8 cellular contexts compared by ENCODE assay signal in genomic region chr13:31160857-31161582, GRCh38. TPM values are rescaled to one million over a fixed set of nuclear protein-coding genes. Genes with fewer than 3 reads are reported as not detected.
DNase-seq lines count a peak whose midpoint lies in the region; ATAC-seq and TF ChIP-seq lines count a peak whose summit lies in the region.

No MANE protein-coding gene starts in this region.

- H3K36me3 ChIP-seq in SJSA1 (peaks cover 37% of the 10 kb centered on the region), ovary (no peaks in the 10 kb centered on the region), thymus (ENCODE audit: control insufficient read depth, insufficient read depth) (no peaks in the 10 kb centered on the region)

- intact Hi-C loops in Right ventricle myocardium superior (cut with DNase I) (no loop called here), ovary (cut with DNase I) (no loop called here)

- H3K9me3 ChIP-seq in SJSA1 (replicated peaks): no peaks in the 10 kb centered on the region
- H3K9me3 ChIP-seq in ovary: no peaks in the 10 kb centered on the region
- H3K9me3 ChIP-seq in thymus (ENCODE audit: control insufficient read depth): no peaks in the 10 kb centered on the region

- ATAC-seq in GM19025 (IDR thresholded peaks at IDR 0.05; ENCODE audit: low read depth, unreplicated experiment): peak; percentile 16
- peak; percentile 17 for ATAC-seq in HG03457 (IDR thresholded peaks at IDR 0.05; ENCODE audit: unreplicated experiment)
- peak; percentile 8 to 18 for ATAC-seq in activated naive CD4-positive, alpha-beta T cell treated with anti-CD3 and anti-CD28 coated beads, Interleukin-2, amount 50 U/mL, for 72 hours
- ATAC-seq in Right ventricle myocardium superior (ENCODE audit: poor library complexity): peak; percentile 34

- TF ChIP-seq CTCF in AG10803 (conservative IDR thresholded peaks at IDR 0.05; ENCODE audit: low read length) (0 out of 2 replicates have a peak, but pooled peaks have one; percentile 1), ovary (IDR thresholded peaks at IDR 0.05) (no peak)

- H3K27ac ChIP-seq in SJSA1: peak overlapping the region; percentile 56
- H3K27ac ChIP-seq in ovary: peak overlapping the region; percentile 76 to 100
- H3K27ac ChIP-seq in thymus (ENCODE audit: low read depth): peak overlapping the region; percentile 91

- WGBS in ovary, 3 donors: 0 to 1% (median 0%) methylated on average over 53 of the region's 53 CpGs
- under 1% methylated on average over 53 of the region's 53 CpGs for WGBS in thymus

- no peaks in the 10 kb centered on the region for H3K27me3 ChIP-seq in SJSA1 (replicated peaks)
- H3K27me3 ChIP-seq in ovary: no peaks in the 10 kb centered on the region
- H3K27me3 ChIP-seq in thymus (ENCODE audit: control insufficient read depth, insufficient read depth): no peaks in the 10 kb centered on the region

- H3K4me1 ChIP-seq in SJSA1 (replicated peaks): peaks cover 4% of the 10 kb centered on the region; the same call in 1 of the 2 replicates
- H3K4me1 ChIP-seq in ovary (ENCODE audit: insufficient read depth): peaks cover 2% of the 10 kb centered on the region
- H3K4me1 ChIP-seq in thymus (ENCODE audit: control insufficient read depth, insufficient read depth, low read length): no peaks in the 10 kb centered on the region

- H3K9me3 Mint-ChIP-seq in activated naive CD4-positive, alpha-beta T cell treated with anti-CD3 and anti-CD28 coated beads, Interleukin-2, amount 50 U/mL, for 72 hours: no peaks in the 10 kb centered on the region

- peaks cover 39 to 41% of the 10 kb centered on the region in 2 donors for H3K36me3 Mint-ChIP-seq in activated naive CD4-positive, alpha-beta T cell treated with anti-CD3 and anti-CD28 coated beads, Interleukin-2, amount 50 U/mL, for 72 hours

- no peak for TF ChIP-seq EP300 in ovary (IDR thresholded peaks at IDR 0.05)

- DNase-seq in AG10803 (ENCODE audit: low read depth) (peak; percentile 71), SJSA1 (ENCODE audit: low read depth in 1 of 2, low spot score in 2 of 2) (peak; percentile 36 to 51), Right ventricle myocardium superior (peak; percentile 74), ovary (peak; percentile 34 to 70 (median 51))
- peak; percentile 69 to 74 for DNase-seq in activated naive CD4-positive, alpha-beta T cell treated with anti-CD3 and anti-CD28 coated beads, Interleukin-2, amount 50 U/mL, for 72 hours (ENCODE audit: low spot score in 2 of 2)

- H3K27ac Mint-ChIP-seq in activated naive CD4-positive, alpha-beta T cell treated with anti-CD3 and anti-CD28 coated beads, Interleukin-2, amount 50 U/mL, for 72 hours: peak overlapping the region; percentile 98 to 99

- peak overlapping the region; percentile 84 for H3K4me3 ChIP-seq in AG10803 (ENCODE audit: low read length)
- peak overlapping the region; percentile 67 for H3K4me3 ChIP-seq in SJSA1
- H3K4me3 ChIP-seq in ovary: peak overlapping the region; percentile 65
- H3K4me3 ChIP-seq in thymus (ENCODE audit: low read length): peak overlapping the region; percentile 77

- TF ChIP-seq POLR2A in ovary (IDR thresholded peaks at IDR 0.05): no peak

RNA-seq across cellular contexts. Expression of gene HSPH1, which starts 0.7 kb away (rescaled TPM):
- total RNA-seq in SJSA1 (2014; rRNA removed; shearing (Covaris generic)): 84.9 and 90.3 TPM in 2 replicates
- 100 to 1,000 TPM; 165 to 253 TPM for total RNA-seq in activated naive CD4-positive, alpha-beta T cell treated with anti-CD3 and anti-CD28 coated beads, Interleukin-2, amount 50 U/mL, for 72 hours
- 76.1 TPM for total RNA-seq in Right ventricle myocardium superior
- 10 to 100 TPM; 21.7 to 93.2 (median 55.8) TPM for total RNA-seq in ovary
- polyA plus RNA-seq in ovary: 10 to 100 TPM; 16.0 to 46.6 TPM
- polyA plus RNA-seq in thymus: 58.2 TPM

RNA-seq across cellular contexts. Expression of gene B3GLCT, which starts 38.8 kb away (rescaled TPM):
- total RNA-seq in SJSA1 (2014; rRNA removed; shearing (Covaris generic)): 19.5 and 22.3 TPM in 2 replicates
- total RNA-seq in activated naive CD4-positive, alpha-beta T cell treated with anti-CD3 and anti-CD28 coated beads, Interleukin-2, amount 50 U/mL, for 72 hours: 1 to 10 TPM; 3.1 to 3.2 TPM
- total RNA-seq in Right ventricle myocardium superior (14.6 TPM), ovary (10 to 100 TPM in 1 of 7 donors, 1 to 10 TPM in 6; 5.9 to 10.8 (median 7.9) TPM)
- polyA plus RNA-seq in ovary (1 to 10 TPM; 4.1 to 8.9 TPM), thymus (4.2 TPM)

Comparison
In these comparisons a context has a peak if more than half of its experiments do, and no peak if none do; other contexts are left out.
1. Peak in every context shown above with its lines: DNase-seq, ATAC-seq, H3K4me3 ChIP-seq and H3K27ac ChIP-seq.